ENCODE assay signal across 8 cellular contexts in the genomic region with DNA sequence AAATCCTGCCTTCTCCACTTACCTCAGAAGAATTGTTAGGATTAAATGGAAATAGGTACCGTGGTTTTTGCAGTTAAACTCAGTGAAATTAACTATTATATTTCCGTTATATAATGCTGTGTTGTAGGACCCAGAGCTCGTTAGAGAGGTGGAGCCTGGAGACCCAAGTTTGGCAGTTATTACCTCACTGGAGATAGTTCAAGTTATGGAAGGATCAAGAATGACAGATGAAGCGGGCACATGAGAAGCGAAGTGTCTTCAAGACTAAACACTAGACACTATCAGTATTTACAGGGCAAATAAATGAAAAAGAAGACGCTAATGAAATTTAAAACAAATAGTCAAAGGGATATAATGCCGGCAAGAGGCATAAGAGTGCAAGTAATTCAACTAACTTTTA. TPM values are rescaled to one million over a fixed set of nuclear protein-coding genes. Genes with fewer than 3 reads are reported as not detected.
DNase-seq lines count a peak whose midpoint lies in the region; ATAC-seq and TF ChIP-seq lines count a peak whose summit lies in the region.

No MANE protein-coding gene starts in this region.

- no peak for ATAC-seq in Right ventricle myocardium inferior
- no peak for ATAC-seq in memory B cell (ENCODE audit: low read depth)
- ATAC-seq in GM21825 (IDR thresholded peaks at IDR 0.05; ENCODE audit: unreplicated experiment), result no peak

- peaks cover 10% of the 10 kb centered on the region for H3K36me3 Mint-ChIP-seq in memory B cell

- H3K36me3 ChIP-seq in right atrium auricular region, result no peaks in the 10 kb centered on the region

- no peaks in the 10 kb centered on the region for H3K27me3 ChIP-seq in right atrium auricular region

- H3K4me3 Mint-ChIP-seq in memory B cell, result peak overlapping the region; percentile 99

- TF ChIP-seq CTCF in right atrium auricular region (IDR thresholded peaks at IDR 0.05) (no peak), astrocyte of the cerebellum (IDR thresholded peaks at IDR 0.05; ENCODE audit: low read depth, low read length, missing control alignments) (no peak)

- H3K4me1 ChIP-seq in right atrium auricular region, result peaks cover 0 to 16% of the 10 kb centered on the region in 2 donors

- no peak for DNase-seq in right atrium auricular region (ENCODE audit: low spot score)
- no peak for DNase-seq in Right ventricle myocardium inferior (ENCODE audit: missing footprints)
- DNase-seq in astrocyte of the cerebellum (ENCODE audit: low read depth), result no peak
- DNase-seq in memory B cell (ENCODE audit: low spot score in 2 of 2), result no peak
- no peak for DNase-seq in activated effector memory CD4-positive, alpha-beta T cell treated with anti-CD3 and anti-CD28 coated beads, Interleukin-2, amount 50 U/mL, for 16 hours
- DNase-seq in activated CD4-positive, CD25-positive, alpha-beta regulatory T cell (lab: John Stamatoyannopoulos, UW), result no peak
- DNase-seq in NCI-H2196 (lab: John Stamatoyannopoulos, UW; ENCODE audit: unreplicated experiment), result no peak

- intact Hi-C loops in Right ventricle myocardium inferior (cut with DNase I), result no loop called here

- peak overlapping the region; percentile 100 for H3K27ac Mint-ChIP-seq in memory B cell

- H3K27ac ChIP-seq in right atrium auricular region, result peak overlapping the region in 1 of 2 donors; percentile 89

- peaks cover 28% of the 10 kb centered on the region for H3K4me1 Mint-ChIP-seq in memory B cell

- H3K9me3 ChIP-seq in right atrium auricular region, result no peaks in the 10 kb centered on the region

- peak overlapping the region; percentile 73 to 83 for H3K4me3 ChIP-seq in right atrium auricular region
- H3K4me3 ChIP-seq in astrocyte of the cerebellum (ENCODE audit: low read depth, low read length), result peak overlapping the region; percentile 99

- H3K27me3 Mint-ChIP-seq in memory B cell, result no peaks in the 10 kb centered on the region

- no peaks in the 10 kb centered on the region for H3K9me3 Mint-ChIP-seq in memory B cell

- in situ Hi-C loops in astrocyte of the cerebellum (cut with HindIII; ENCODE audit: low sequenced_read_pairs), result no loop called here

RNA-seq across cellular contexts. Expression of gene CWC22, which starts 0.9 kb away (rescaled TPM):
- total RNA-seq in right atrium auricular region (10 to 100 TPM; 13.1 to 14.1 TPM), Right ventricle myocardium inferior (11.8 TPM)
